ENCODE assay signal across 16 cellular contexts in the genomic region with DNA sequence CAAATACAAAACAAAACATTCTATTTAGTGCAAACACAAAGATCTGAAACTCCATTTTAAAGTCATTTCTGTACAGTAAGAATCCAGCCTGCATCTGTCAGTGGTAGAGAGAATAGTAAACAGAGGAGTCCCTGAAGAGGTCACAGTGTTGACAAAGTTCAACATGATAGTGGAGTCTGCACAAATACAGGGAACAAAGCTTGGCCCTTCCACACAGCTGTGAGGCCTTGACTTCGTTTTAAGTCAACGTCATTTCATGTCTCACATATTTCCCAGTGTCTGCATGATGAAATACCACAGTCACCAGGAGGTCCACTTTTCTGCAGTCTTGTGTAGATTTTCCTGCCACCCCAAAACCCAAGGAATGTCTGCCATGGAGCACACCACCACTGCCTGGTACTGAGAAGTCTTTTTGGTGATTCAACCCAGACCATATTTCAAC. TPM values are rescaled to one million over a fixed set of nuclear protein-coding genes. Genes with fewer than 3 reads are reported as not detected.
DNase-seq lines count a peak whose midpoint lies in the region; ATAC-seq and TF ChIP-seq lines count a peak whose summit lies in the region.
"Had no signal": no experiment of that assay in that cellular context is flagged by ENCODE, and none has a peak within 500 bp of the region (broad histone marks: within the 10 kb centered on the region; RNA-seq: fewer than 3 reads in every experiment).

No MANE protein-coding gene starts in this region.

- no peak overlapping the region for H3K4me2 ChIP-seq in mesenchymal stem cell (ENCODE audit: low read length, poor library complexity, severe bottlenecking)
- H3K4me2 ChIP-seq in mammary epithelial cell (ENCODE audit: insufficient read depth, low read depth, low read length), result no peak overlapping the region
- H3K4me2 ChIP-seq in SK-N-SH, result no peak overlapping the region
- H3K4me2 ChIP-seq in PC-9, result no peak overlapping the region

- TF ChIP-seq EP300 in SK-N-SH (IDR thresholded peaks at IDR 0.05; ENCODE audit: borderline replicate concordance in 1 of 2, low read depth in 1 of 2, low read length in 1 of 2), result no peak

- no peak overlapping the region for H3K9ac ChIP-seq in mesenchymal stem cell (ENCODE audit: low read length)
- H3K9ac ChIP-seq in mammary epithelial cell (ENCODE audit: insufficient read depth, low read length), result no peak overlapping the region
- H3K9ac ChIP-seq in SK-N-SH, result no peak overlapping the region

- H3F3A ChIP-seq in SK-N-SH (replicated peaks; ENCODE audit: insufficient read depth), result no peaks in the 10 kb centered on the region
- H3F3A ChIP-seq in PC-9 (ENCODE audit: insufficient read depth, low read depth), result no peaks in the 10 kb centered on the region

- peak; percentile 39 for ATAC-seq in GM18498 (IDR thresholded peaks at IDR 0.05; ENCODE audit: unreplicated experiment)
- ATAC-seq: CD8-positive, alpha-beta T cell had no signal

- no peak overlapping the region for H3K4ac ChIP-seq in mesenchymal stem cell (ENCODE audit: low read depth in 1 of 2, low read length in 2 of 2)

- DNase-seq in LHCN-M2 (ENCODE audit: low read depth) (peak; percentile 3), astrocyte of the spinal cord (ENCODE audit: low read depth, low spot score) (peak; percentile 65), mesenchymal stem cell (peak; percentile 10), mammary epithelial cell (no peak), SK-N-SH (no peak), PC-9 (no peak)
- DNase-seq: activated gamma-delta T cell; CD8-positive, alpha-beta T cell; KBM-7; kidney; NCI-H2081 treated with DMSO at 0.1 percent for 48 hours; ovary had no signal

- H3K9me2 ChIP-seq in SK-N-SH (no peaks in the 10 kb centered on the region), PC-9 (ENCODE audit: insufficient read depth) (no peaks in the 10 kb centered on the region)

- H3K4me3 ChIP-seq in astrocyte of the spinal cord (ENCODE audit: low read depth, low read length) (no peak overlapping the region), mesenchymal stem cell (ENCODE audit: insufficient read depth in 1 of 2, low read depth in 1 of 2, low read length in 2 of 2) (no peak overlapping the region), mammary epithelial cell (replicated peaks in 1 of 3; ENCODE audit: insufficient read depth in 1 of 3, low read depth in 2 of 3, low read length in 3 of 3) (no peak overlapping the region), SK-N-SH (ENCODE audit: low read depth in 2 of 2, low read length in 1 of 2) (no peak overlapping the region), PC-9 (no peak overlapping the region)
- H3K4me3 ChIP-seq: ovary had no signal

- no peak for TF ChIP-seq RAD21 in SK-N-SH (IDR thresholded peaks at IDR 0.05; ENCODE audit: low read length)

- TF ChIP-seq CTCF in astrocyte of the spinal cord (IDR thresholded peaks at IDR 0.05; ENCODE audit: low read depth, low read length) (no peak), mammary epithelial cell (conservative IDR thresholded peaks at IDR 0.05 in 1 of 2, IDR thresholded peaks at IDR 0.05 in 1 of 2; ENCODE audit: extremely low read depth in 1 of 2, insufficient read depth in 1 of 2, low read depth in 1 of 2, low read length in 2 of 2) (no peak), SK-N-SH (IDR thresholded peaks at IDR 0.05) (no peak), PC-9 (conservative IDR thresholded peaks at IDR 0.05) (no peak)

- intact Hi-C loops in mammary epithelial cell (cut with micrococcal nuclease) (no loop called here), PC-9 (cut with micrococcal nuclease; ENCODE audit: unreplicated experiment) (no loop called here)

- H4K91ac ChIP-seq in mesenchymal stem cell (ENCODE audit: low read length), result no peak overlapping the region

- WGBS in mesenchymal stem cell, result 74% methylated on average over 2 of the region's 2 CpGs
- 100% methylated on average over 2 of the region's 2 CpGs for WGBS in mammary epithelial cell (ENCODE audit: low coverage, missing lambda C conversion rate)
- WGBS in SK-N-SH (ENCODE audit: low lambda C conversion rate), result 40% methylated on average over 1 of the region's 2 CpGs

- no peak overlapping the region for H2BK12ac ChIP-seq in mesenchymal stem cell (ENCODE audit: low read length in 2 of 2)

- H3K79me2 ChIP-seq in mammary epithelial cell (ENCODE audit: insufficient read depth, low read length), result no peaks in the 10 kb centered on the region
- H3K79me2 ChIP-seq in SK-N-SH (ENCODE audit: insufficient read depth), result no peaks in the 10 kb centered on the region
- no peaks in the 10 kb centered on the region for H3K79me2 ChIP-seq in PC-9 (ENCODE audit: low read depth)

- no peak overlapping the region for H2BK15ac ChIP-seq in mesenchymal stem cell (ENCODE audit: low read depth, poor library complexity, severe bottlenecking)

- CTCF ChIA-PET in mammary epithelial cell (lab: Charles Lee; ENCODE audit: low non-redundant PET) (no interaction called here), SK-N-SH (lab: Yijun Ruan, JAX) (interaction anchor here (1.2 to 2.0 kb wide), 3 partner anchors 9 to 251 kb away, joined by 4 to 10 read pairs (median 5); no protein-coding TSS in a partner anchor), PC-9 (lab: Charles Lee) (no interaction called here)

- H3K18ac ChIP-seq in mesenchymal stem cell (ENCODE audit: low read depth in 1 of 2, low read length in 2 of 2), result no peak overlapping the region

- BruUV-seq in mammary epithelial cell (replicated peaks; lab: Mats Ljungman, UMichigan) (no TSS peak), PC-9 (replicated peaks; lab: Mats Ljungman, UMichigan) (no TSS peak)

- H2BK120ac ChIP-seq in mesenchymal stem cell (ENCODE audit: low read depth, low read length), result no peak overlapping the region

- in situ Hi-C loops in astrocyte of the spinal cord (cut with HindIII; ENCODE audit: low sequenced_read_pairs) (no loop called here), mammary epithelial cell (cut with MboI; ENCODE audit: low sequenced_read_pairs in 2 of 2) (no loop called here)

- H3K23ac ChIP-seq in mesenchymal stem cell (ENCODE audit: low read length in 2 of 2), result no peak overlapping the region

- no peaks in the 10 kb centered on the region for H4K20me1 ChIP-seq in mammary epithelial cell (ENCODE audit: insufficient read depth, low read length)
- no peaks in the 10 kb centered on the region for H4K20me1 ChIP-seq in SK-N-SH (ENCODE audit: insufficient read depth)
- H4K20me1 ChIP-seq in PC-9 (ENCODE audit: insufficient read depth), result no peaks in the 10 kb centered on the region

- no peak overlapping the region for H4K8ac ChIP-seq in mesenchymal stem cell (ENCODE audit: low read length)

- no peaks in the 10 kb centered on the region for H3K36me3 ChIP-seq in mesenchymal stem cell (ENCODE audit: control insufficient read depth in 1 of 2, insufficient read depth in 2 of 2, low read depth in 1 of 2, low read length in 2 of 2)
- no peaks in the 10 kb centered on the region for H3K36me3 ChIP-seq in mammary epithelial cell (ENCODE audit: insufficient read depth, low read length)
- no peaks in the 10 kb centered on the region for H3K36me3 ChIP-seq in SK-N-SH (replicated peaks in 1 of 2; ENCODE audit: control insufficient read depth in 1 of 2, insufficient read depth in 2 of 2, low read length in 1 of 2)
- no peaks in the 10 kb centered on the region for H3K36me3 ChIP-seq in PC-9 (ENCODE audit: low read depth)
- H3K36me3 ChIP-seq: ovary had no signal

- no peak overlapping the region for H2BK5ac ChIP-seq in mesenchymal stem cell (ENCODE audit: low read depth, low read length, poor library complexity, severe bottlenecking)

- H3K14ac ChIP-seq in mesenchymal stem cell (ENCODE audit: low read length in 2 of 2), result no peak overlapping the region

- POLR2A ChIA-PET in SK-N-SH (lab: Yijun Ruan, JAX) (no interaction called here), PC-9 (lab: Charles Lee; ENCODE audit: unreplicated experiment) (no interaction called here)

- H2AK5ac ChIP-seq in mesenchymal stem cell (ENCODE audit: low read length, severe bottlenecking), result no peak overlapping the region

- H2AFZ ChIP-seq in mesenchymal stem cell (ENCODE audit: low read depth, low read length) (no peak overlapping the region), mammary epithelial cell (ENCODE audit: low read depth, low read length) (no peak overlapping the region), SK-N-SH (ENCODE audit: low read depth) (no peak overlapping the region), PC-9 (no peak overlapping the region)

- H3K4me1 ChIP-seq in mesenchymal stem cell (ENCODE audit: control insufficient read depth, insufficient read depth, low read depth, low read length) (no peaks in the 10 kb centered on the region), mammary epithelial cell (ENCODE audit: insufficient read depth, low read length) (no peaks in the 10 kb centered on the region), SK-N-SH (ENCODE audit: control insufficient read depth in 1 of 2, insufficient read depth in 2 of 2, low read depth in 1 of 2, low read length in 1 of 2) (no peaks in the 10 kb centered on the region), PC-9 (replicated peaks; ENCODE audit: insufficient read depth) (no peaks in the 10 kb centered on the region)

- no peaks in the 10 kb centered on the region for H3K79me1 ChIP-seq in mesenchymal stem cell (replicated peaks; ENCODE audit: low read length, poor library complexity, severe bottlenecking)

- H3K27ac ChIP-seq in mesenchymal stem cell (ENCODE audit: low read length, poor library complexity, severe bottlenecking) (no peak overlapping the region), mammary epithelial cell (ENCODE audit: insufficient read depth, low read depth, low read length) (no peak overlapping the region), SK-N-SH (ENCODE audit: low read depth in 2 of 2, low read length in 1 of 2) (no peak overlapping the region), PC-9 (no peak overlapping the region)
- H3K27ac ChIP-seq: ovary had no signal

- H3K9me3 ChIP-seq in mesenchymal stem cell (ENCODE audit: control insufficient read depth, low read length) (peaks cover 8% of the 10 kb centered on the region), mammary epithelial cell (replicated peaks; ENCODE audit: insufficient read depth, low read length) (no peaks in the 10 kb centered on the region), SK-N-SH (no peaks in the 10 kb centered on the region), PC-9 (ENCODE audit: insufficient read depth, low read depth) (no peaks in the 10 kb centered on the region; the same call in none of the 2 replicates)
- H3K9me3 ChIP-seq: ovary had no signal

- dilution Hi-C loops in mammary epithelial cell (cut with HindIII; ENCODE audit: low sequenced_read_pairs), result loop anchor here (10.0 to 25.0 kb wide), 2 partner anchors 68 to 406 kb away; no protein-coding TSS in a partner anchor

- H3K27me3 ChIP-seq in mesenchymal stem cell (ENCODE audit: control insufficient read depth in 1 of 2, insufficient read depth in 1 of 2, low read length in 2 of 2), result no peaks in the 10 kb centered on the region
- H3K27me3 ChIP-seq in mammary epithelial cell (ENCODE audit: insufficient read depth, low read length), result no peaks in the 10 kb centered on the region
- no peaks in the 10 kb centered on the region for H3K27me3 ChIP-seq in SK-N-SH (ENCODE audit: insufficient read depth)
- no peaks in the 10 kb centered on the region for H3K27me3 ChIP-seq in PC-9 (ENCODE audit: insufficient read depth, low read depth)
- H3K27me3 ChIP-seq: ovary had no signal

RNA-seq across cellular contexts. Expression of a gene that starts 33.0 kb away (rescaled TPM):
- total RNA-seq in LHCN-M2 (2014; rRNA removed), result 0.11 TPM in 1 of 2 replicates, not detected in the other
- not detected for polyA plus RNA-seq in LHCN-M2 (2012)
- not detected for polyA plus RNA-seq in mesenchymal stem cell (2013, experiment 1 of 2)
- not detected for polyA plus RNA-seq in mesenchymal stem cell (2013, experiment 2 of 2)
- total RNA-seq in mammary epithelial cell, result not detected
- polyA plus RNA-seq in mammary epithelial cell, result not detected
- not detected for polyA minus RNA-seq in mammary epithelial cell
- polyA plus RNA-seq in SK-N-SH (2012; rRNA removed), result not detected in 2 replicates
- not detected in 2 replicates for polyA plus RNA-seq in SK-N-SH (2012; cell fraction: cytosol; rRNA removed)
- 0.11 TPM in 1 of 2 replicates, not detected in the other for polyA plus RNA-seq in SK-N-SH (2012; cell fraction: nucleus; rRNA removed)
- 2.2 TPM in 2 replicates for total RNA-seq in PC-9 (2021)
- total RNA-seq: bronchial epithelial cell; CD8-positive, alpha-beta T cell; glomerular endothelial cell; mucosa of gallbladder had no signal
- polyA plus RNA-seq: ovary had no signal

RNA-seq across cellular contexts. Expression of a gene that starts 46.1 kb away (rescaled TPM):
- not detected in 2 replicates for total RNA-seq in LHCN-M2 (2014; rRNA removed)
- polyA plus RNA-seq in LHCN-M2 (2012), result 0.21 TPM
- not detected for polyA plus RNA-seq in mesenchymal stem cell (2013, experiment 1 of 2)
- 0.01 TPM for polyA plus RNA-seq in mesenchymal stem cell (2013, experiment 2 of 2)
- total RNA-seq in mammary epithelial cell, result not detected
- polyA plus RNA-seq in mammary epithelial cell, result 0.02 TPM
- not detected for polyA minus RNA-seq in mammary epithelial cell
- polyA plus RNA-seq in SK-N-SH (2012; rRNA removed), result not detected in 2 replicates
- polyA plus RNA-seq in SK-N-SH (2012; cell fraction: cytosol; rRNA removed), result not detected in 2 replicates
- polyA plus RNA-seq in SK-N-SH (2012; cell fraction: nucleus; rRNA removed), result not detected in 2 replicates
- 0.46 and 0.60 TPM in 2 replicates for total RNA-seq in PC-9 (2021)

Comparison
In these comparisons a context has a peak if more than half of its experiments do, and no peak if none do; other contexts are left out.
1. DNase-seq: peak in LHCN-M2 (single experiment), astrocyte of the spinal cord (single experiment) and mesenchymal stem cell (single experiment); none in mammary epithelial cell (single experiment), SK-N-SH (single experiment) and PC-9 (0 of 2).